15 cellular contexts compared by ENCODE assay signal in genomic region chr12:97160277-97160676, GRCh38.
A peak's percentile ranks its signal among the peaks of the same experiment; 100 is the strongest.
DNase-seq lines count a peak whose midpoint lies in the region; ATAC-seq and TF ChIP-seq lines count a peak whose summit lies in the region.
"Had no signal": no experiment of that assay in that cellular context is flagged by ENCODE, and none has a peak within 500 bp of the region (broad histone marks: within the 10 kb centered on the region; RNA-seq: fewer than 3 reads in every experiment).

No MANE protein-coding gene starts in this region.

- TF ChIP-seq CTCF in neural progenitor cell (IDR thresholded peaks at IDR 0.05) (no peak), upper lobe of right lung (IDR thresholded peaks at IDR 0.05) (no peak), osteocyte (IDR thresholded peaks at IDR 0.05) (no peak)

- H3K4me3 ChIP-seq in neural progenitor cell, result no peak overlapping the region
- no peak overlapping the region for H3K4me3 ChIP-seq in upper lobe of right lung
- H3K4me3 ChIP-seq: A549, GM12878, HAP-1 had no signal

- H3K4me1 ChIP-seq in neural progenitor cell, result peaks cover 9% of the 10 kb centered on the region
- no peaks in the 10 kb centered on the region for H3K4me1 ChIP-seq in upper lobe of right lung
- H3K4me1 ChIP-seq: A549, HAP-1 had no signal

- no peak overlapping the region for H2AFZ ChIP-seq in neural progenitor cell (replicated peaks)

- H3K9me3 ChIP-seq in neural progenitor cell (ENCODE audit: low read depth) (no peaks in the 10 kb centered on the region), upper lobe of right lung (no peaks in the 10 kb centered on the region)
- H3K9me3 ChIP-seq: A549, HAP-1 had no signal

- H3K27me3 ChIP-seq in neural progenitor cell, result no peaks in the 10 kb centered on the region
- H3K27me3 ChIP-seq in upper lobe of right lung, result no peaks in the 10 kb centered on the region

- no peaks in the 10 kb centered on the region for H4K20me1 ChIP-seq in neural progenitor cell (ENCODE audit: low read depth)

- H3K9ac ChIP-seq in neural progenitor cell, result no peak overlapping the region

- H3K4me3 Mint-ChIP-seq in neural progenitor cell, result no peak overlapping the region
- H3K4me3 Mint-ChIP-seq in osteocyte (ENCODE audit: unreplicated experiment), result no peak overlapping the region
- H3K4me3 Mint-ChIP-seq: CD14-positive monocyte; CD4-positive, alpha-beta memory T cell had no signal

- H3K36me3 ChIP-seq in neural progenitor cell, result no peaks in the 10 kb centered on the region
- H3K36me3 ChIP-seq in upper lobe of right lung, result no peaks in the 10 kb centered on the region
- H3K36me3 ChIP-seq: HAP-1 had no signal

- no peaks in the 10 kb centered on the region for H3F3A ChIP-seq in neural progenitor cell (ENCODE audit: low read depth)

- H3K27me3 Mint-ChIP-seq in neural progenitor cell (ENCODE audit: insufficient read depth, low read depth) (peaks cover 9% of the 10 kb centered on the region), osteocyte (ENCODE audit: unreplicated experiment) (no peaks in the 10 kb centered on the region)

- DNase-seq in ELF-1 (ENCODE audit: low read depth, low spot score) (peak; percentile 32), islet precursor cell (peak; percentile 81), neural progenitor cell (ENCODE audit: low spot score) (no peak), upper lobe of right lung (no peak), cerebellum (ENCODE audit: low spot score) (no peak), osteocyte (ENCODE audit: extremely low spot score, unreplicated experiment) (no peak)
- DNase-seq: AML-193; Calu3; CD4-positive, alpha-beta memory T cell; DMS79 treated with DMSO at 0.1 percent for 48 hours had no signal

- intact Hi-C loops in upper lobe of right lung (cut with DNase I), result no loop called here

- peak; percentile 27 for ATAC-seq in upper lobe of right lung
- ATAC-seq in GM21526 (IDR thresholded peaks at IDR 0.05; ENCODE audit: low FRiP score, unreplicated experiment), result no peak
- ATAC-seq: A549, GM12878 had no signal

- H3K27ac ChIP-seq in neural progenitor cell, result no peak overlapping the region
- no peak overlapping the region for H3K27ac ChIP-seq in upper lobe of right lung
- H3K27ac ChIP-seq: A549 had no signal

- H3K4me2 ChIP-seq in neural progenitor cell, result no peak overlapping the region
- H3K4me2 ChIP-seq: A549 had no signal

- no peaks in the 10 kb centered on the region for H3K79me2 ChIP-seq in neural progenitor cell (ENCODE audit: low read depth)

- H3K36me3 Mint-ChIP-seq in neural progenitor cell (peaks cover 11% of the 10 kb centered on the region), osteocyte (ENCODE audit: unreplicated experiment) (no peaks in the 10 kb centered on the region)
- H3K36me3 Mint-ChIP-seq: CD14-positive monocyte; CD4-positive, alpha-beta memory T cell had no signal

- H3K27ac Mint-ChIP-seq in neural progenitor cell (peak overlapping the region; percentile 26), osteocyte (ENCODE audit: unreplicated experiment) (no peak overlapping the region)
- H3K27ac Mint-ChIP-seq: CD14-positive monocyte; CD4-positive, alpha-beta memory T cell had no signal

- peaks cover 32% of the 10 kb centered on the region for H3K9me3 Mint-ChIP-seq in neural progenitor cell
- H3K9me3 Mint-ChIP-seq in osteocyte (ENCODE audit: unreplicated experiment), result peaks cover 27% of the 10 kb centered on the region
- H3K9me3 Mint-ChIP-seq: CD4-positive, alpha-beta memory T cell had no signal

- H3K4me1 Mint-ChIP-seq in neural progenitor cell (peaks cover 18% of the 10 kb centered on the region), osteocyte (ENCODE audit: unreplicated experiment) (no peaks in the 10 kb centered on the region)
- H3K4me1 Mint-ChIP-seq: CD14-positive monocyte; CD4-positive, alpha-beta memory T cell had no signal

Comparison
In these comparisons a context has a peak if more than half of its experiments do, and no peak if none do; other contexts are left out.
1. DNase-seq: peak in ELF-1 (single experiment) and islet precursor cell (single experiment); none in neural progenitor cell (single experiment), upper lobe of right lung (single experiment), cerebellum (single experiment) and osteocyte (single experiment).